24 cellular contexts compared by ENCODE assay signal in genomic region chr14:86221000-86221399, GRCh38.
A peak's percentile ranks its signal among the peaks of the same experiment; 100 is the strongest.
DNase-seq lines count a peak whose midpoint lies in the region; ATAC-seq and TF ChIP-seq lines count a peak whose summit lies in the region.
"Had no signal": no experiment of that assay in that cellular context is flagged by ENCODE, and none has a peak within 500 bp of the region (broad histone marks: within the 10 kb centered on the region; RNA-seq: fewer than 3 reads in every experiment).

No MANE protein-coding gene starts in this region.

- H2AK9ac ChIP-seq in IMR-90 (replicated peaks; ENCODE audit: low read depth, low read length, poor library complexity) = peak overlapping the region; percentile 57

- no peak for TF ChIP-seq RAD21 in IMR-90 (IDR thresholded peaks at IDR 0.05; ENCODE audit: low read length)

- in situ Hi-C loops in IMR-90 (cut with MboI; ENCODE audit: low sequenced_read_pairs) = no loop called here
- in situ Hi-C loops in transverse colon (cut with MboI; ENCODE audit: low pct_ligation_motif_present in 1 of 4, low pct_unique_long_range_greater_than_20kb in 1 of 4, low sequenced_read_pairs in 3 of 4) = no loop called here

- H3K9me3 Mint-ChIP-seq in WTC11 = 0 out of 2 replicates have a peak, but pooled peaks cover 3% of the 10 kb centered on the region

- no peak overlapping the region for H3K23ac ChIP-seq in IMR-90 (ENCODE audit: low read depth, low read length)
- H3K23ac ChIP-seq in mesenchymal stem cell (ENCODE audit: low read length in 2 of 2) = no peak overlapping the region

- H3K79me1 ChIP-seq in IMR-90 (ENCODE audit: low read depth in 1 of 2, low read length in 2 of 2) (no peaks in the 10 kb centered on the region), mesenchymal stem cell (replicated peaks; ENCODE audit: low read length, poor library complexity, severe bottlenecking) (no peaks in the 10 kb centered on the region)

- dilution Hi-C loops in IMR-90 (cut with HindIII; ENCODE audit: low sequenced_read_pairs, unreplicated experiment) = no loop called here

- H2BK20ac ChIP-seq in IMR-90 (ENCODE audit: low read depth, low read length) = peak overlapping the region; percentile 45; the same call in 1 of the 2 replicates

- no peak overlapping the region for H2AK5ac ChIP-seq in IMR-90 (ENCODE audit: low read depth, low read length)
- no peak overlapping the region for H2AK5ac ChIP-seq in mesenchymal stem cell (ENCODE audit: low read length, severe bottlenecking)

- CTCF ChIA-PET in IMR-90 (lab: Yijun Ruan, JAX) = no interaction called here
- CTCF ChIA-PET in WTC11 (lab: Charles Lee) = no interaction called here

- H4K91ac ChIP-seq in IMR-90 (ENCODE audit: insufficient read depth, low read depth, low read length) (no peak overlapping the region), mesenchymal stem cell (ENCODE audit: low read length) (no peak overlapping the region)

- H2AFZ ChIP-seq in IMR-90 (replicated peaks; ENCODE audit: low read length, poor library complexity) (peak overlapping the region; percentile 75), mesenchymal stem cell (ENCODE audit: low read depth, low read length) (peak overlapping the region; percentile 8)

- POLR2A ChIA-PET in IMR-90 (lab: Charles Lee; ENCODE audit: unreplicated experiment) = no interaction called here
- POLR2A ChIA-PET in WTC11 (lab: Charles Lee) = no interaction called here

- H3K18ac ChIP-seq in IMR-90 (ENCODE audit: low read depth, low read length) = 0 out of 2 replicates have a peak overlapping the region, but pooled peaks have one; percentile 27
- no peak overlapping the region for H3K18ac ChIP-seq in mesenchymal stem cell (ENCODE audit: low read depth in 1 of 2, low read length in 2 of 2)

- no peaks in the 10 kb centered on the region for H3K9me3 ChIP-seq in IMR-90 (ENCODE audit: control insufficient read depth, insufficient read depth, low read length)
- no peaks in the 10 kb centered on the region for H3K9me3 ChIP-seq in mesenchymal stem cell (ENCODE audit: control insufficient read depth, low read length)
- H3K9me3 ChIP-seq in tibial artery = no peaks in the 10 kb centered on the region
- H3K9me3 ChIP-seq in transverse colon = no peaks in the 10 kb centered on the region
- H3K9me3 ChIP-seq: thoracic aorta had no signal

- peaks cover 17% of the 10 kb centered on the region for H3K4me1 Mint-ChIP-seq in WTC11
- H3K4me1 Mint-ChIP-seq: CD4-positive, alpha-beta memory T cell had no signal

- no peak overlapping the region for H3K56ac ChIP-seq in IMR-90 (ENCODE audit: extremely low read depth, insufficient read depth, low read length)

- H3K14ac ChIP-seq in IMR-90 (replicated peaks; ENCODE audit: low read depth, low read length) = no peak overlapping the region
- H3K14ac ChIP-seq in mesenchymal stem cell (ENCODE audit: low read length in 2 of 2) = no peak overlapping the region

- WGBS in IMR-90 (ENCODE audit: extremely low coverage in 2 of 2, insufficient read length in 1 of 2), 2 experiments = no CpG with 5 or more reads among the region's 3 CpGs
- WGBS in mesenchymal stem cell = 55% methylated on average over 2 of the region's 3 CpGs
- 0 to 63% methylated on average over 1 to 3 of the region's 3 CpGs for WGBS in transverse colon (ENCODE audit: low coverage in 1 of 2), 2 donors

- TF ChIP-seq POLR2A in IMR-90 (IDR thresholded peaks at IDR 0.05; ENCODE audit: low read depth, low read length) (no peak), transverse colon (IDR thresholded peaks at IDR 0.05) (no peak)

- ATAC-seq in IMR-90 (ENCODE audit: low read depth) (peak; percentile 40; the same call in 1 of the 2 replicates), WTC11 (peak; percentile 98)
- ATAC-seq: left lobe of liver, mucosa of descending colon, right cardiac atrium, Right ventricle myocardium inferior had no signal

- H3K27ac ChIP-seq in IMR-90 (ENCODE audit: insufficient read depth, low read length) = no peak overlapping the region
- H3K27ac ChIP-seq in mesenchymal stem cell (ENCODE audit: low read length, poor library complexity, severe bottlenecking) = no peak overlapping the region
- no peak overlapping the region for H3K27ac ChIP-seq in tibial artery
- H3K27ac ChIP-seq in transverse colon = no peak overlapping the region
- H3K27ac ChIP-seq: epithelial cell of prostate, thoracic aorta, VCaP had no signal

- no peak overlapping the region for H4K8ac ChIP-seq in IMR-90 (ENCODE audit: low read depth in 2 of 2, low read length in 2 of 2)
- H4K8ac ChIP-seq in mesenchymal stem cell (ENCODE audit: low read length) = no peak overlapping the region

- H3K27ac Mint-ChIP-seq in WTC11 = no peak overlapping the region
- H3K27ac Mint-ChIP-seq: CD4-positive, alpha-beta memory T cell had no signal

- no TSS peak for BruUV-seq in IMR-90 (replicated peaks; lab: Mats Ljungman, UMichigan)

- no peak for TF ChIP-seq EP300 in transverse colon (IDR thresholded peaks at IDR 0.05; ENCODE audit: low read depth)

- intact Hi-C loops in IMR-90 (cut with micrococcal nuclease) (no loop called here), tibial artery (cut with DNase I; ENCODE audit: low total_unique reads) (no loop called here), transverse colon (cut with DNase I; ENCODE audit: low total_unique reads) (no loop called here)

- H3K27me3 Mint-ChIP-seq in WTC11 (ENCODE audit: low read depth) = no peaks in the 10 kb centered on the region
- H3K27me3 Mint-ChIP-seq: CD4-positive, alpha-beta memory T cell had no signal

- DNase-seq in EL (peak; percentile 4), IMR-90 (peak; percentile 5), WTC11 (ENCODE audit: low spot score) (peak; percentile 70), mesenchymal stem cell (peak; percentile 23), NCI-H2081 treated with DMSO at 0.1 percent for 48 hours (lab: John Stamatoyannopoulos, UW) (no peak), tibial artery (no peak), NCI-H345 treated with DMSO at 0.1 percent for 48 hours (lab: John Stamatoyannopoulos, UW; ENCODE audit: unreplicated experiment) (no peak), transverse colon (no peak)
- DNase-seq: activated gamma-delta T cell; caudate nucleus; CD4-positive, alpha-beta memory T cell; Kasumi-1; mucosa of descending colon; NCI-H1436; NCI-H226; nucleus accumbens; right cardiac atrium; stimulated activated CD4-positive, alpha-beta T cell treated with anti-CD3 and anti-CD28 coated beads, Interleukin-15, amount 100 ng/mL, for 24 hours; T-helper 1 cell had no signal

- no peak overlapping the region for H3K4me3 Mint-ChIP-seq in WTC11
- H3K4me3 Mint-ChIP-seq: CD4-positive, alpha-beta memory T cell had no signal

- H3K36me3 Mint-ChIP-seq in WTC11 = no peaks in the 10 kb centered on the region
- H3K36me3 Mint-ChIP-seq: CD4-positive, alpha-beta memory T cell had no signal

- TF ChIP-seq CTCF in IMR-90 (conservative IDR thresholded peaks at IDR 0.05; ENCODE audit: low read depth, low read length) (no peak), WTC11 (IDR thresholded peaks at IDR 0.05) (no peak), tibial artery (IDR thresholded peaks at IDR 0.05) (no peak), transverse colon (IDR thresholded peaks at IDR 0.05) (no peak)

- H3K4me2 ChIP-seq in IMR-90 (ENCODE audit: low read depth, low read length) = no peak overlapping the region
- H3K4me2 ChIP-seq in mesenchymal stem cell (ENCODE audit: low read length, poor library complexity, severe bottlenecking) = no peak overlapping the region

- H2BK15ac ChIP-seq in IMR-90 (ENCODE audit: low read depth, low read length) (no peak overlapping the region), mesenchymal stem cell (ENCODE audit: low read depth, poor library complexity, severe bottlenecking) (no peak overlapping the region)

- no peak overlapping the region for H2BK5ac ChIP-seq in IMR-90 (ENCODE audit: low read depth, low read length, poor library complexity, severe bottlenecking)
- no peak overlapping the region for H2BK5ac ChIP-seq in mesenchymal stem cell (ENCODE audit: low read depth, low read length, poor library complexity, severe bottlenecking)

- H3K4me3 ChIP-seq in IMR-90 (ENCODE audit: insufficient read depth, low read depth, low read length) (no peak overlapping the region), mesenchymal stem cell (ENCODE audit: insufficient read depth in 1 of 2, low read depth in 1 of 2, low read length in 2 of 2) (no peak overlapping the region), tibial artery (no peak overlapping the region), transverse colon (no peak overlapping the region)
- H3K4me3 ChIP-seq: mucosa of descending colon, thoracic aorta had no signal

- no peak overlapping the region for H2BK12ac ChIP-seq in mesenchymal stem cell (ENCODE audit: low read length in 2 of 2)

- H3K9me1 ChIP-seq in IMR-90 (ENCODE audit: insufficient read depth, low read length) = no peaks in the 10 kb centered on the region

- H3K27me3 ChIP-seq in IMR-90 (ENCODE audit: control insufficient read depth, insufficient read depth, low read length) (no peaks in the 10 kb centered on the region), mesenchymal stem cell (ENCODE audit: control insufficient read depth in 1 of 2, insufficient read depth in 1 of 2, low read length in 2 of 2) (no peaks in the 10 kb centered on the region), tibial artery (no peaks in the 10 kb centered on the region), transverse colon (no peaks in the 10 kb centered on the region)

- no peak overlapping the region; the same call in 1 of the 2 replicates for H3K4ac ChIP-seq in IMR-90 (ENCODE audit: low read depth, low read length)
- H3K4ac ChIP-seq in mesenchymal stem cell (ENCODE audit: low read depth in 1 of 2, low read length in 2 of 2) = no peak overlapping the region

- 0 out of 2 replicates have a peak overlapping the region, but pooled peaks have one; percentile 18 for H4K5ac ChIP-seq in IMR-90 (ENCODE audit: low read depth, low read length)

- 0 out of 2 replicates have a peak overlapping the region, but pooled peaks have one; percentile 32 for H2BK120ac ChIP-seq in IMR-90 (ENCODE audit: low read depth, low read length)
- H2BK120ac ChIP-seq in mesenchymal stem cell (ENCODE audit: low read depth, low read length) = no peak overlapping the region

- H4K20me1 ChIP-seq in IMR-90 (ENCODE audit: insufficient read depth, low read length) = no peaks in the 10 kb centered on the region

- no peak overlapping the region for H3K9ac ChIP-seq in IMR-90 (ENCODE audit: low read depth, low read length)
- H3K9ac ChIP-seq in mesenchymal stem cell (ENCODE audit: low read length) = no peak overlapping the region

- no peaks in the 10 kb centered on the region for H3K36me3 ChIP-seq in IMR-90 (ENCODE audit: control insufficient read depth, insufficient read depth, low read length)
- H3K36me3 ChIP-seq in mesenchymal stem cell (ENCODE audit: control insufficient read depth in 1 of 2, insufficient read depth in 2 of 2, low read depth in 1 of 2, low read length in 2 of 2) = no peaks in the 10 kb centered on the region
- no peaks in the 10 kb centered on the region for H3K36me3 ChIP-seq in tibial artery
- H3K36me3 ChIP-seq in transverse colon = no peaks in the 10 kb centered on the region
- H3K36me3 ChIP-seq: thoracic aorta had no signal

- H3K4me1 ChIP-seq in IMR-90 (ENCODE audit: control insufficient read depth, insufficient read depth, low read length) (peaks cover 2% of the 10 kb centered on the region), mesenchymal stem cell (ENCODE audit: control insufficient read depth, insufficient read depth, low read depth, low read length) (peaks cover 2% of the 10 kb centered on the region), tibial artery (no peaks in the 10 kb centered on the region), transverse colon (no peaks in the 10 kb centered on the region)

Comparison
In these comparisons a context has a peak if more than half of its experiments do, and no peak if none do; other contexts are left out.
1. DNase-seq: peak in EL (single experiment), IMR-90 (single experiment), WTC11 (single experiment) and mesenchymal stem cell (single experiment); none in NCI-H2081 treated with DMSO at 0.1 percent for 48 hours (single experiment), tibial artery (0 of 2), NCI-H345 treated with DMSO at 0.1 percent for 48 hours (single experiment) and transverse colon (single experiment).